In the genomic region with DNA sequence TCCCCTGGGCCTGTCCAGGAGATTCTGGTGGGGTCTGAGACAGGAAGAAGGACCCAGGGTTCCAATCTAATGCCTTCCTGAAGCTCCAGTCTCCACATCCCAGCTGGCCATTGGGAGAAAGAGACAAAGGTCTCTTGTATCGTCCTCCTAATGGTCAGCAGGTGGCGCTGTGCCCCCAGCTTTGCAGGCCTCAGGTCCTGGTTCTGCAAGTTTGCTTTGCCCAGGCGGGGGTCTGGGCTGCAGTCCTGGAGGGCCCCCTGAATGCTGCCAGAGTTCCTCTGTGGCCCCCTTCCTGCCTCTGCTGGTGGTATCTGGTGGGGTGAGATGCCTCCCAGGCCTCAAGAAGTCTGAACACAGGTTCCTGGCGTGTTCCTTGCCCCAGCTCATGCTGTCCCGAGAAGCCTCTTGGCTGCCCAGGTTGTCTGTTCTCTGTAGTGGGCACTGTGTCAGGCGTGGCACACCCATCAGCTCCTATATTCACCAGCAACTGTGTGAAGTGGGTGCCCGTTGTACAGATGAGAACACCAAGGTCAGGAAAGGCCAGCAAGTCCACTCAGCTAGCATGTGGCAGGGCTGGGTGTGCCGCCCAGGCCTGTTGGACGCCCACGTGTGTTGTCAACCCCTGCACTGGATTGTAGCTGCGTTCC, we compare ENCODE assay signal across 8 cellular contexts. TPM values are rescaled to one million over a fixed set of nuclear protein-coding genes. Genes with fewer than 3 reads are reported as not detected.
DNase-seq lines count a peak whose midpoint lies in the region; ATAC-seq, FAIRE-seq and TF ChIP-seq lines count a peak whose summit lies in the region.

No MANE protein-coding gene starts in this region.

- DNase-seq in AG20443 (ENCODE audit: low spot score) (peak; percentile 86), GM20000 (ENCODE audit: low spot score) (peak; percentile 70), NCI-H345 (lab: John Stamatoyannopoulos, UW) (peak; percentile 32), endothelial cell of umbilical vein (ENCODE audit: low read depth, low spot score) (peak; percentile 43), mesendoderm (peak; percentile 79)
- peak; percentile 21 for DNase-seq in activated CD4-positive, alpha-beta T cell treated with anti-CD3 and anti-CD28 coated beads, Interleukin-2, amount 50 U/mL, for 1 hour
- DNase-seq in stimulated activated naive CD4-positive, alpha-beta T cell (lab: John Stamatoyannopoulos, UW) = peak in 5 of 6 experiments; percentile 6 to 31 (median 17)

- ATAC-seq in HG03354 (IDR thresholded peaks at IDR 0.05; ENCODE audit: poor library complexity, severe bottlenecking, unreplicated experiment) = no peak

- no peaks in the 10 kb centered on the region for H3K79me2 ChIP-seq in endothelial cell of umbilical vein (ENCODE audit: control insufficient read depth, insufficient read depth, low read length)
- H3K79me2 ChIP-seq in mesendoderm (ENCODE audit: control insufficient read depth, insufficient read depth, low read length) = no peaks in the 10 kb centered on the region

- TF ChIP-seq CTCF in GM20000 (IDR thresholded peaks at IDR 0.05; ENCODE audit: extremely low read depth, missing control alignments) (peak; percentile 87), endothelial cell of umbilical vein (IDR thresholded peaks at IDR 0.05; ENCODE audit: extremely low read depth in 1 of 2, insufficient read depth in 1 of 2, low read depth in 1 of 2, low read length in 2 of 2) (peak; percentile 85 to 90)

- WGBS in mesendoderm (ENCODE audit: extremely low coverage, insufficient coverage, low lambda C conversion rate) = no CpG with 5 or more reads among the region's 11 CpGs

- H3K4me2 ChIP-seq in endothelial cell of umbilical vein (ENCODE audit: insufficient read depth, low read length) = no peak overlapping the region
- no peak overlapping the region for H3K4me2 ChIP-seq in mesendoderm (ENCODE audit: low read length)

- H3K27ac ChIP-seq in endothelial cell of umbilical vein (ENCODE audit: insufficient read depth, low read depth, low read length) (no peak overlapping the region), mesendoderm (ENCODE audit: low read depth, low read length) (no peak overlapping the region)

- CTCF ChIA-PET in endothelial cell of umbilical vein (lab: Charles Lee) = interaction anchor here (0.6 to 4.5 kb wide), 31 partner anchors 9 to 1165 kb away, joined by 3 to 49 read pairs (median 4); a partner anchor contains a TSS

- peaks cover 0 to 1% of the 10 kb centered on the region in 2 experiments for H3K27me3 ChIP-seq in endothelial cell of umbilical vein (ENCODE audit: control insufficient read depth in 2 of 2, insufficient read depth in 2 of 2, low read length in 2 of 2)
- no peaks in the 10 kb centered on the region for H3K27me3 ChIP-seq in mesendoderm (ENCODE audit: insufficient read depth, low read length, poor library complexity)

- dilution Hi-C loops in endothelial cell of umbilical vein (cut with MboI; ENCODE audit: extremely low pct_ligation_motif_present, low sequenced_read_pairs) = no loop called here

- POLR2A ChIA-PET in endothelial cell of umbilical vein (lab: Charles Lee) = no interaction called here

- no peak overlapping the region for H3K4ac ChIP-seq in mesendoderm (ENCODE audit: low read depth, low read length)

- no peak overlapping the region for H3K23ac ChIP-seq in mesendoderm (ENCODE audit: low read length)

- no TSS peak for BruUV-seq in endothelial cell of umbilical vein (replicated peaks; lab: Mats Ljungman, UMichigan)

- H4K8ac ChIP-seq in mesendoderm (ENCODE audit: low read depth, low read length) = no peak overlapping the region

- no peaks in the 10 kb centered on the region for H3K9me3 ChIP-seq in endothelial cell of umbilical vein (replicated peaks; ENCODE audit: control insufficient read depth, insufficient read depth, low read length)

- no peak overlapping the region for H2BK15ac ChIP-seq in mesendoderm (replicated peaks; ENCODE audit: low read depth)

- H3K4me1 ChIP-seq in endothelial cell of umbilical vein (ENCODE audit: control insufficient read depth, extremely low read depth, insufficient read depth, low read length) (no peaks in the 10 kb centered on the region), mesendoderm (ENCODE audit: control insufficient read depth, low read depth, low read length) (peaks cover 2% of the 10 kb centered on the region)

- no peak overlapping the region for H2AFZ ChIP-seq in endothelial cell of umbilical vein (ENCODE audit: low read depth, low read length)

- H2BK120ac ChIP-seq in mesendoderm (ENCODE audit: low read depth, low read length) = no peak overlapping the region

- no peaks in the 10 kb centered on the region for H3K36me3 ChIP-seq in endothelial cell of umbilical vein (ENCODE audit: control insufficient read depth in 2 of 2, extremely low read depth in 1 of 2, insufficient read depth in 2 of 2, low read length in 2 of 2)
- H3K36me3 ChIP-seq in mesendoderm (ENCODE audit: control insufficient read depth, insufficient read depth, low read length) = no peaks in the 10 kb centered on the region

- no peak overlapping the region for H4K5ac ChIP-seq in mesendoderm (ENCODE audit: low read length)

- H3K18ac ChIP-seq in mesendoderm (ENCODE audit: low read length) = no peak overlapping the region

- H4K20me1 ChIP-seq in endothelial cell of umbilical vein (replicated peaks; ENCODE audit: control insufficient read depth, extremely low read depth, insufficient read depth, low read length) = no peaks in the 10 kb centered on the region

- peak; percentile 66 for FAIRE-seq in endothelial cell of umbilical vein (lab: Jason Lieb, UNC)

- no peak overlapping the region for H2AK5ac ChIP-seq in mesendoderm (ENCODE audit: low read length)

- no peak overlapping the region for H3K4me3 ChIP-seq in endothelial cell of umbilical vein (replicated peaks in 1 of 3; ENCODE audit: insufficient read depth in 1 of 3, low read depth in 1 of 3, low read length in 3 of 3)
- no peak overlapping the region for H3K4me3 ChIP-seq in mesendoderm (ENCODE audit: low read length)

- TF ChIP-seq POLR2A in endothelial cell of umbilical vein (IDR thresholded peaks at IDR 0.05; ENCODE audit: low read depth, low read length) = no peak

- no peaks in the 10 kb centered on the region for H3K79me1 ChIP-seq in mesendoderm (ENCODE audit: low read length)

- peak overlapping the region; percentile 35 for H3K56ac ChIP-seq in mesendoderm (ENCODE audit: low read length)

- H2BK5ac ChIP-seq in mesendoderm (ENCODE audit: low read length) = no peak overlapping the region

- intact Hi-C loops in endothelial cell of umbilical vein (cut with micrococcal nuclease) = loop anchor here (1.0 to 5.0 kb wide), 2 partner anchors 186 to 807 kb away; no protein-coding TSS in a partner anchor

- H3K9me1 ChIP-seq in endothelial cell of umbilical vein (replicated peaks; ENCODE audit: control insufficient read depth, extremely low read depth, insufficient read depth, low read length) = no peaks in the 10 kb centered on the region

- H3K9ac ChIP-seq in endothelial cell of umbilical vein (replicated peaks; ENCODE audit: extremely low read depth, insufficient read depth, low read length) (no peak overlapping the region), mesendoderm (ENCODE audit: low read length) (peak overlapping the region; percentile 8)

TF ChIP-seq in endothelial cell of umbilical vein, 7 proteins besides CTCF, POLR2A, EP300 and RAD21:
- TF ChIP-seq GATA2 (IDR thresholded peaks at IDR 0.05; ENCODE audit: insufficient read depth, insufficient read length, low read depth, low read length) = no peak
- no peak for TF ChIP-seq POLR2AphosphoS5 (IDR thresholded peaks at IDR 0.05; ENCODE audit: insufficient read depth, low read depth, low read length)
- no peak for TF ChIP-seq MYC (IDR thresholded peaks at IDR 0.05; ENCODE audit: low read depth, low read length)
- TF ChIP-seq, protein P1, sequence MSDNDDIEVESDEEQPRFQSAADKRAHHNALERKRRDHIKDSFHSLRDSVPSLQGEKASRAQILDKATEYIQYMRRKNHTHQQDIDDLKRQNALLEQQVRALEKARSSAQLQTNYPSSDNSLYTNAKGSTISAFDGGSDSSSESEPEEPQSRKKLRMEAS (IDR thresholded peaks at IDR 0.05; ENCODE audit: insufficient read depth, insufficient read length) = no peak
- TF ChIP-seq JUN (IDR thresholded peaks at IDR 0.05; ENCODE audit: borderline replicate concordance, insufficient read depth, insufficient read length, low read depth) = no peak
- no peak for TF ChIP-seq FOS (IDR thresholded peaks at IDR 0.05; ENCODE audit: borderline replicate concordance, insufficient read depth, low read length)
- TF ChIP-seq EZH2 (IDR thresholded peaks at IDR 0.05; ENCODE audit: borderline replicate concordance, low read depth, low read length, severe bottlenecking) = no peak

RNA-seq across cellular contexts. Expression of a gene that starts 33.8 kb away (rescaled TPM):
- not detected in 2 replicates for total RNA-seq in endothelial cell of umbilical vein
- not detected in 2 replicates for polyA plus RNA-seq in endothelial cell of umbilical vein
- polyA plus RNA-seq in endothelial cell of umbilical vein (2011; cell fraction: cytosol; rRNA removed) = not detected in 2 replicates
- polyA plus RNA-seq in endothelial cell of umbilical vein (2011; cell fraction: nucleus; rRNA removed) = not detected in 2 replicates
- not detected in 2 replicates for polyA plus RNA-seq in endothelial cell of umbilical vein (2012)
- polyA minus RNA-seq in endothelial cell of umbilical vein = 0.28 TPM in 1 of 2 replicates, not detected in the other
- not detected for polyA minus RNA-seq in endothelial cell of umbilical vein (2011; cell fraction: cytosol; rRNA and poly(A)+ RNA removed)
- not detected in 2 replicates for polyA minus RNA-seq in endothelial cell of umbilical vein (2011; cell fraction: nucleus; rRNA and poly(A)+ RNA removed)
- 0.11 TPM for polyA plus RNA-seq in mesendoderm (2013, experiment 1 of 2)
- polyA plus RNA-seq in mesendoderm (2013, experiment 2 of 2) = 0.31 TPM

RNA-seq across cellular contexts. Expression of a gene that starts 52.3 kb away (rescaled TPM):
- total RNA-seq in endothelial cell of umbilical vein = 105 and 106 TPM in 2 replicates
- polyA plus RNA-seq in endothelial cell of umbilical vein = 45.6 and 47.1 TPM in 2 replicates
- polyA plus RNA-seq in endothelial cell of umbilical vein (2011; cell fraction: cytosol; rRNA removed) = 85.2 and 91.3 TPM in 2 replicates
- polyA plus RNA-seq in endothelial cell of umbilical vein (2011; cell fraction: nucleus; rRNA removed) = 47.8 and 51.8 TPM in 2 replicates
- 74.2 and 75.3 TPM in 2 replicates for polyA plus RNA-seq in endothelial cell of umbilical vein (2012)
- polyA minus RNA-seq in endothelial cell of umbilical vein = 18.9 and 19.9 TPM in 2 replicates
- polyA minus RNA-seq in endothelial cell of umbilical vein (2011; cell fraction: cytosol; rRNA and poly(A)+ RNA removed) = 27.7 TPM
- polyA minus RNA-seq in endothelial cell of umbilical vein (2011; cell fraction: nucleus; rRNA and poly(A)+ RNA removed) = 13.2 and 13.6 TPM in 2 replicates
- polyA plus RNA-seq in mesendoderm (2013, experiment 1 of 2) = 194 TPM
- polyA plus RNA-seq in mesendoderm (2013, experiment 2 of 2) = 195 TPM

Comparison
In these comparisons a context has a peak if more than half of its experiments do, and no peak if none do; other contexts are left out.
1. DNase-seq: peak in every context shown above with its lines; median percentile 86 in AG20443; 79 in mesendoderm; 70 in GM20000; 43 in endothelial cell of umbilical vein; 32 in NCI-H345; 21 in activated CD4-positive, alpha-beta T cell treated with anti-CD3 and anti-CD28 coated beads, Interleukin-2, amount 50 U/mL, for 1 hour; 17 in stimulated activated naive CD4-positive, alpha-beta T cell.